ENCODE assay signal across 28 cellular contexts in genomic region chr7:20491286-20491685, GRCh38.
"Had no signal": no experiment of that assay in that cellular context is flagged by ENCODE, and none has a peak within 500 bp of the region (broad histone marks: within the 10 kb centered on the region; RNA-seq: fewer than 3 reads in every experiment).

No MANE protein-coding gene starts in this region.

- H3K4me3 ChIP-seq: neural progenitor cell, ovary, psoas muscle, skin epidermis, smooth muscle cell, spleen, suprapubic skin, testis, tibial artery, transverse colon, upper lobe of right lung, uterus had no signal

- H2AFZ ChIP-seq: neural progenitor cell, parathyroid adenoma had no signal

- H3K9me3 ChIP-seq: ovary, testis had no signal

- H3K79me2 ChIP-seq: parathyroid adenoma had no signal

- H3K36me3 ChIP-seq: ovary, spleen, suprapubic skin, tibial artery, transverse colon, upper lobe of right lung, uterus had no signal

- DNase-seq: naive thymus-derived CD4-positive, alpha-beta T cell; natural killer cell; occipital lobe; ovary; posterior cingulate gyrus; psoas muscle; right cardiac atrium; spleen; stimulated activated CD4-positive, alpha-beta T cell treated with anti-CD3 and anti-CD28 coated beads, Interleukin-12 subunit alpha, Interleukin-12 subunit beta, amount 100 ng/mL, for 4 hours; stimulated activated CD4-positive, alpha-beta T cell treated with anti-CD3 and anti-CD28 coated beads, Interleukin-1b, Interleukin-23, amount 100 ng/mL, for 48 hours; stimulated activated CD4-positive, alpha-beta T cell treated with anti-CD3 and anti-CD28 coated beads, Interleukin-2, amount 100 ng/mL, for 48 hours; stimulated activated CD4-positive, alpha-beta T cell treated with anti-CD3 and anti-CD28 coated beads, Interleukin-4, amount 100 ng/mL, for 24 hours; stimulated activated naive CD4-positive, alpha-beta T cell; stimulated activated naive CD8-positive, alpha-beta T cell treated with anti-CD3 and anti-CD28 coated beads, Interleukin-15, amount 100 ng/mL, for 72 hours; stimulated activated naive CD8-positive, alpha-beta T cell treated with anti-CD3 and anti-CD28 coated beads, Interleukin-15, Interleukin-2, amounts not matched to agents 100 U/mL and 50 U/mL, for 24 hours; substantia nigra; testis; tibial artery; transverse colon; upper lobe of right lung; uterus had no signal

- H3K4me2 ChIP-seq: neural progenitor cell, smooth muscle cell had no signal

- H3K9ac ChIP-seq: neural progenitor cell, parathyroid adenoma had no signal

- H3K27ac ChIP-seq: neural progenitor cell, ovary, parathyroid adenoma, psoas muscle, skin epidermis, spleen, suprapubic skin, testis, tibial artery, transverse colon, upper lobe of right lung, uterus had no signal

- ATAC-seq: naive thymus-derived CD4-positive, alpha-beta T cell; natural killer cell; psoas muscle; right cardiac atrium; sciatic nerve; stimulated activated memory B cell treated with anti-CD40 and anti-IgM and Interleukin-4, amounts not matched to agents 10 μg/mL and 1 μg/mL and 100 μg/mL, for 72 hours; stimulated activated naive CD8-positive, alpha-beta T cell treated with anti-CD3 and anti-CD28 coated beads, Interleukin-15, amount 100 ng/mL, for 72 hours; stimulated activated naive CD8-positive, alpha-beta T cell treated with anti-CD3 and anti-CD28 coated beads, Interleukin-15, Interleukin-2, amounts not matched to agents 100 U/mL and 50 U/mL, for 24 hours; upper lobe of right lung had no signal

- H3K4me1 ChIP-seq: neural progenitor cell, parathyroid adenoma, psoas muscle, spleen, suprapubic skin, testis, tibial artery, transverse colon, upper lobe of right lung, uterus had no signal

- H3K27me3 ChIP-seq: neural progenitor cell, ovary, spleen, suprapubic skin, testis, tibial artery, transverse colon, upper lobe of right lung, uterus had no signal
